13 cellular contexts compared by ENCODE assay signal in genomic region chr6:144415835-144416237, GRCh38.
A peak's percentile ranks its signal among the peaks of the same experiment; 100 is the strongest.
DNase-seq lines count a peak whose midpoint lies in the region; ATAC-seq, FAIRE-seq and TF ChIP-seq lines count a peak whose summit lies in the region.
"Had no signal": no experiment of that assay in that cellular context is flagged by ENCODE, and none has a peak within 500 bp of the region (broad histone marks: within the 10 kb centered on the region; RNA-seq: fewer than 3 reads in every experiment).

No MANE protein-coding gene starts in this region.

- peaks cover 27% of the 10 kb centered on the region for H3K4me1 Mint-ChIP-seq in WTC11

- POLR2A ChIA-PET in WTC11 (lab: Charles Lee) = no interaction called here

- ATAC-seq in sciatic nerve = peak; percentile 17
- no peak for ATAC-seq in HG03439 (IDR thresholded peaks at IDR 0.05; ENCODE audit: unreplicated experiment)
- ATAC-seq in WTC11 = no peak

- peaks cover 4% of the 10 kb centered on the region for H3K9me3 Mint-ChIP-seq in WTC11
- H3K9me3 Mint-ChIP-seq: activated CD4-positive, alpha-beta memory T cell treated with anti-CD3 and anti-CD28 coated beads for 36 hours; activated naive CD4-positive, alpha-beta T cell treated with anti-CD3 and anti-CD28 coated beads, Interleukin-2, amount 10 ng/mL, durations not matched to agents 7 days and 5 days had no signal

- peak; percentile 80 for FAIRE-seq in RCC 7860 (lab: Jason Lieb, UNC)

- CTCF ChIA-PET in WTC11 (lab: Charles Lee) = no interaction called here

- no peak overlapping the region for H3K4me3 ChIP-seq in fibroblast of mammary gland (ENCODE audit: control insufficient read depth, low read depth, low read length)

- DNase-seq in EH (ENCODE audit: low read depth) = peak; percentile 63
- DNase-seq in RCC 7860 (ENCODE audit: low spot score) = peak; percentile 80
- DNase-seq in fibroblast of mammary gland (ENCODE audit: low read depth) = peak; percentile 96
- DNase-seq in sciatic nerve (ENCODE audit: low spot score) = no peak
- DNase-seq in WTC11 (ENCODE audit: low spot score) = no peak
- DNase-seq in effector CD8-positive, alpha-beta T cell (lab: John Stamatoyannopoulos, UW) = no peak
- DNase-seq: activated CD4-positive, alpha-beta memory T cell treated with anti-CD3 and anti-CD28 coated beads for 36 hours; activated naive CD4-positive, alpha-beta T cell treated with anti-CD3 and anti-CD28 coated beads, Interleukin-2, amount 10 ng/mL, durations not matched to agents 7 days and 5 days; DMS79; NCI-H1048; stimulated activated CD4-positive, alpha-beta T cell treated with anti-CD3 and anti-CD28 coated beads, Interleukin-12 subunit alpha, Interleukin-12 subunit beta, amount 100 ng/mL, for 4 hours; stimulated activated CD8-positive, alpha-beta memory T cell treated with anti-CD3 and anti-CD28 coated beads, Interleukin-4, amount 100 ng/mL, for 48 hours had no signal

- H3K36me3 Mint-ChIP-seq in WTC11 = peaks cover 5% of the 10 kb centered on the region; the same call in 1 of the 2 replicates
- H3K36me3 Mint-ChIP-seq: activated CD4-positive, alpha-beta memory T cell treated with anti-CD3 and anti-CD28 coated beads for 36 hours had no signal

- H3K27ac Mint-ChIP-seq in WTC11 = no peak overlapping the region
- H3K27ac Mint-ChIP-seq: activated CD4-positive, alpha-beta memory T cell treated with anti-CD3 and anti-CD28 coated beads for 36 hours; activated naive CD4-positive, alpha-beta T cell treated with anti-CD3 and anti-CD28 coated beads, Interleukin-2, amount 10 ng/mL, durations not matched to agents 7 days and 5 days had no signal

- no peak overlapping the region for H3K4me3 Mint-ChIP-seq in WTC11
- H3K4me3 Mint-ChIP-seq: activated CD4-positive, alpha-beta memory T cell treated with anti-CD3 and anti-CD28 coated beads for 36 hours; activated naive CD4-positive, alpha-beta T cell treated with anti-CD3 and anti-CD28 coated beads, Interleukin-2, amount 10 ng/mL, durations not matched to agents 7 days and 5 days had no signal

- intact Hi-C loops in sciatic nerve (cut with DNase I) = no loop called here

- no peaks in the 10 kb centered on the region for H3K27me3 Mint-ChIP-seq in WTC11 (ENCODE audit: low read depth)
- H3K27me3 Mint-ChIP-seq: activated CD4-positive, alpha-beta memory T cell treated with anti-CD3 and anti-CD28 coated beads for 36 hours; activated naive CD4-positive, alpha-beta T cell treated with anti-CD3 and anti-CD28 coated beads, Interleukin-2, amount 10 ng/mL, durations not matched to agents 7 days and 5 days had no signal

- TF ChIP-seq CTCF in fibroblast of mammary gland (conservative IDR thresholded peaks at IDR 0.05; ENCODE audit: control insufficient read depth, insufficient read depth, low read depth, low read length) = no peak
- no peak for TF ChIP-seq CTCF in WTC11 (IDR thresholded peaks at IDR 0.05)

TF ChIP-seq in WTC11, 78 proteins besides CTCF, POLR2A, EP300 and RAD21:
- TF ChIP-seq SMAD4 (CRISPR knock-in tag; IDR thresholded peaks at IDR 0.05) (no peak), ARID4B (CRISPR knock-in tag; IDR thresholded peaks at IDR 0.05; ENCODE audit: borderline replicate concordance) (no peak), ZNF263 (CRISPR knock-in tag; IDR thresholded peaks at IDR 0.05; ENCODE audit: low read depth) (no peak), NR1H2 (CRISPR knock-in tag; IDR thresholded peaks at IDR 0.05) (no peak), ZNF512 (CRISPR knock-in tag; IDR thresholded peaks at IDR 0.05; ENCODE audit: borderline replicate concordance) (no peak), IRF1 (CRISPR knock-in tag; IDR thresholded peaks at IDR 0.05) (no peak), FOXK1 (CRISPR knock-in tag; IDR thresholded peaks at IDR 0.05) (no peak), FOXP1 (CRISPR knock-in tag; IDR thresholded peaks at IDR 0.05; ENCODE audit: borderline replicate concordance) (no peak)

Comparison
In these comparisons a context has a peak if more than half of its experiments do, and no peak if none do; other contexts are left out.
1. DNase-seq: peak in EH (single experiment), RCC 7860 (single experiment) and fibroblast of mammary gland (single experiment); none in sciatic nerve (single experiment), WTC11 (single experiment) and effector CD8-positive, alpha-beta T cell (single experiment).